In genomic region chr1:1164701-1165451, GRCh38 we compare ENCODE assay signal across 10 cellular contexts. TPM values are rescaled to one million over a fixed set of nuclear protein-coding genes. Genes with fewer than 3 reads are reported as not detected.
DNase-seq lines count a peak whose midpoint lies in the region; FAIRE-seq and TF ChIP-seq lines count a peak whose summit lies in the region.
"Had no signal": no experiment of that assay in that cellular context is flagged by ENCODE, and none has a peak within 500 bp of the region (broad histone marks: within the 10 kb centered on the region; RNA-seq: fewer than 3 reads in every experiment).

No MANE protein-coding gene starts in this region.

- peak; percentile 84 for FAIRE-seq in RCC 7860 (lab: Jason Lieb, UNC)
- FAIRE-seq in small intestine (lab: Jason Lieb, UNC) = no peak

- H3K4me1 ChIP-seq in HEK293 (ENCODE audit: control insufficient read depth, insufficient read depth, low read length) (no peaks in the 10 kb centered on the region), small intestine (ENCODE audit: control insufficient read depth in 2 of 2, insufficient read depth in 1 of 2, low read depth in 1 of 2, low read length in 1 of 2) (peaks cover 0 to 2% of the 10 kb centered on the region in 2 donors)

- H3K36me3 ChIP-seq in HEK293 (ENCODE audit: control insufficient read depth in 2 of 2, insufficient read depth in 1 of 2, low read length in 2 of 2) = no peaks in the 10 kb centered on the region
- no peaks in the 10 kb centered on the region for H3K36me3 ChIP-seq in small intestine (ENCODE audit: control insufficient read depth in 2 of 2, insufficient read depth in 2 of 2, low read length in 2 of 2)

- no peak for TF ChIP-seq CTCF in HEK293 (tag by site-specific recombination; IDR thresholded peaks at IDR 0.05)

- CTCF ChIA-PET in HEK293 (lab: Yijun Ruan, JAX) = no interaction called here

- H3K4me3 ChIP-seq in HEK293 (ENCODE audit: low read depth, low read length) (peak overlapping the region; percentile 20), small intestine (ENCODE audit: low read depth in 1 of 2, low read length in 2 of 2) (peak overlapping the region; percentile 68 to 75)

- POLR2A ChIA-PET in HEK293 (lab: Yijun Ruan, JAX) = no interaction called here

- H3K27ac ChIP-seq in HEK293 (ENCODE audit: extremely low read depth, low read depth, low read length) (no peak overlapping the region), small intestine (ENCODE audit: low read depth in 1 of 2, low read length in 1 of 2) (peak overlapping the region; percentile 96 to 97)

- H3K9me3 ChIP-seq in HEK293 (ENCODE audit: control insufficient read depth, insufficient read depth, low read depth, low read length) (no peaks in the 10 kb centered on the region), small intestine (ENCODE audit: control insufficient read depth, low read depth) (no peaks in the 10 kb centered on the region)

- 9 to 51% (median 29%) methylated on average over 48 of the region's 48 CpGs for WGBS in small intestine, 3 donors

- no peaks in the 10 kb centered on the region for H3K27me3 ChIP-seq in small intestine (ENCODE audit: control insufficient read depth in 2 of 2, insufficient read depth in 2 of 2, low read length in 2 of 2)

- DNase-seq in RCC 7860 (ENCODE audit: low spot score) (peak; percentile 84), iPS-NIHi7 (ENCODE audit: extremely low spot score) (peak; percentile 61), small intestine (peak; percentile 82), T-helper 9 cell (no peak), hepatic stellate cell (ENCODE audit: low spot score) (no peak), NCI-H1092 (lab: John Stamatoyannopoulos, UW) (no peak)
- no peak for DNase-seq in activated CD4-positive, alpha-beta T cell treated with anti-CD3 and anti-CD28 coated beads, Interleukin-2, amount 50 U/mL, for 4 hours
- DNase-seq: DMS 273 treated with DMSO at 0.1 percent for 48 hours had no signal

TF ChIP-seq in HEK293, 187 proteins besides CTCF, POLR2A, EP300 and RAD21:
- no peak for TF ChIP-seq ZSCAN4 (tag by site-specific recombination; IDR thresholded peaks at IDR 0.05)
- no peak for TF ChIP-seq SCRT1 (tag by site-specific recombination; IDR thresholded peaks at IDR 0.05; ENCODE audit: borderline replicate concordance)
- no peak for TF ChIP-seq ZNF645 (tag by site-specific recombination; IDR thresholded peaks at IDR 0.05)
- no peak for TF ChIP-seq SCRT2 (tag by site-specific recombination; IDR thresholded peaks at IDR 0.05)
- TF ChIP-seq ZNF843 (tag by site-specific recombination; IDR thresholded peaks at IDR 0.05) = no peak
- TF ChIP-seq ZNF10 (tag by site-specific recombination; IDR thresholded peaks at IDR 0.05) = no peak
- TF ChIP-seq ZBTB20 (tag by site-specific recombination; IDR thresholded peaks at IDR 0.05) = no peak
- no peak for TF ChIP-seq ATF2 (tag by site-specific recombination; IDR thresholded peaks at IDR 0.05; ENCODE audit: low read depth)
- no peak for TF ChIP-seq PATZ1 (tag by site-specific recombination; IDR thresholded peaks at IDR 0.05)
- no peak for TF ChIP-seq ZNF248 (tag by site-specific recombination; IDR thresholded peaks at IDR 0.05)
- no peak for TF ChIP-seq OSR2 (tag by site-specific recombination; IDR thresholded peaks at IDR 0.05)
- no peak for TF ChIP-seq KLF10 (tag by site-specific recombination; IDR thresholded peaks at IDR 0.05)
- no peak for TF ChIP-seq ZNF529 (tag by site-specific recombination; IDR thresholded peaks at IDR 0.05; ENCODE audit: insufficient replicate concordance)
- TF ChIP-seq ZNF837 (tag by site-specific recombination; IDR thresholded peaks at IDR 0.05) = no peak

RNA-seq across cellular contexts. Expression of gene TTLL10, which starts 8.8 kb away (rescaled TPM):
- polyA plus RNA-seq in small intestine = under 1 TPM in 1 of 3 donors, not detected in 2; 0.36 TPM
- polyA plus RNA-seq: liver had no signal

RNA-seq across cellular contexts. Expression of gene TNFRSF18, which starts 41.5 kb away (rescaled TPM):
- polyA plus RNA-seq in small intestine = 1 to 10 TPM in 2 of 3 donors, not detected in 1; 1.8 to 5.9 TPM

RNA-seq across cellular contexts. Expression of gene C1orf159, which starts 49.0 kb away (rescaled TPM):
- 10 to 100 TPM; 12.4 to 19.0 (median 12.7) TPM for polyA plus RNA-seq in small intestine

RNA-seq across cellular contexts. Expression of gene TNFRSF4, which starts 49.1 kb away (rescaled TPM):
- polyA plus RNA-seq in small intestine = 1 to 10 TPM in 2 of 3 donors, not detected in 1; 3.1 to 3.5 TPM

Comparison
In these comparisons a context has a peak if more than half of its experiments do, and no peak if none do; other contexts are left out.
1. DNase-seq: peak in RCC 7860 (single experiment), iPS-NIHi7 (single experiment) and small intestine (single experiment); none in T-helper 9 cell (single experiment), hepatic stellate cell (single experiment), NCI-H1092 (single experiment) and activated CD4-positive, alpha-beta T cell treated with anti-CD3 and anti-CD28 coated beads, Interleukin-2, amount 50 U/mL, for 4 hours (0 of 2).